1 cellular context compared by ENCODE assay signal in genomic region chr4:76830612-76831474, GRCh38.
TF ChIP-seq lines count a peak whose summit lies in the region.

No MANE protein-coding gene starts in this region.

TF ChIP-seq in HepG2, 621 proteins besides CTCF, POLR2A, EP300 and RAD21 (continued from another document and continues in another):
- TF ChIP-seq CERS6 (CRISPR knock-in tag; IDR thresholded peaks at IDR 0.05) (no peak), ERF (CRISPR knock-in tag; IDR thresholded peaks at IDR 0.05) (peak; percentile 80), ZFP1 (CRISPR knock-in tag; IDR thresholded peaks at IDR 0.05) (no peak), TOPORS (CRISPR knock-in tag; IDR thresholded peaks at IDR 0.05) (no peak), WIZ (CRISPR knock-in tag; IDR thresholded peaks at IDR 0.05) (no peak), ZNF510 (CRISPR knock-in tag; IDR thresholded peaks at IDR 0.05; ENCODE audit: low read depth) (no peak), ZNF17 (CRISPR knock-in tag; IDR thresholded peaks at IDR 0.05) (no peak), ZNF451 (CRISPR knock-in tag; IDR thresholded peaks at IDR 0.05) (0 out of 2 replicates have a peak, but pooled peaks have one; percentile 57), ZNF296 (CRISPR knock-in tag; conservative IDR thresholded peaks at IDR 0.05) (no peak), SOX13 (IDR thresholded peaks at IDR 0.05) (no peak; the same call in 1 of the 2 replicates), SOX13 (CRISPR knock-in tag; conservative IDR thresholded peaks at IDR 0.05 in 1 of 2, IDR thresholded peaks at IDR 0.05 in 1 of 2) (peak in 1 of 2 experiments; percentile 82; a peak in 2 of 4 replicates), DBP (CRISPR knock-in tag; IDR thresholded peaks at IDR 0.05; ENCODE audit: not compliant biosample characterization) (no peak), PPARG (CRISPR knock-in tag; conservative IDR thresholded peaks at IDR 0.05) (peak; percentile 99), ELK4 (CRISPR knock-in tag; IDR thresholded peaks at IDR 0.05; ENCODE audit: borderline replicate concordance) (no peak), NFE2L1 (CRISPR knock-in tag; IDR thresholded peaks at IDR 0.05; ENCODE audit: borderline replicate concordance) (no peak), NAIF1 (CRISPR knock-in tag; IDR thresholded peaks at IDR 0.05; ENCODE audit: borderline replicate concordance) (no peak), DMAP1 (CRISPR knock-in tag; IDR thresholded peaks at IDR 0.05) (peak; percentile 76; the same call in 1 of the 2 replicates), REL (CRISPR knock-in tag; conservative IDR thresholded peaks at IDR 0.05) (no peak), NFYC (CRISPR knock-in tag; IDR thresholded peaks at IDR 0.05) (no peak), TCF7 (IDR thresholded peaks at IDR 0.05; ENCODE audit: low read depth) (peak; percentile 43; the same call in 1 of the 2 replicates), ZFP41 (CRISPR knock-in tag; IDR thresholded peaks at IDR 0.05; ENCODE audit: borderline replicate concordance) (no peak), ZBTB34 (CRISPR knock-in tag; IDR thresholded peaks at IDR 0.05) (no peak; the same call in 1 of the 2 replicates), KDM2A (CRISPR knock-in tag; IDR thresholded peaks at IDR 0.05; ENCODE audit: borderline replicate concordance, low read depth) (peak; percentile 38; the same call in 1 of the 2 replicates), ZBTB49 (CRISPR knock-in tag; IDR thresholded peaks at IDR 0.05; ENCODE audit: borderline replicate concordance) (no peak), ZZZ3 (CRISPR knock-in tag; IDR thresholded peaks at IDR 0.05; ENCODE audit: borderline replicate concordance) (no peak), ZBTB21 (CRISPR knock-in tag; IDR thresholded peaks at IDR 0.05) (peak; percentile 49; the same call in 1 of the 2 replicates), DMTF1 (CRISPR knock-in tag; IDR thresholded peaks at IDR 0.05) (no peak), ZNF282 (IDR thresholded peaks at IDR 0.05; ENCODE audit: partially characterized antibody) (no peak), ZNF546 (CRISPR knock-in tag; conservative IDR thresholded peaks at IDR 0.05) (no peak; the same call in 1 of the 2 replicates), HNRNPLL (IDR thresholded peaks at IDR 0.05; ENCODE audit: low read depth, low read length, poor library complexity, severe bottlenecking) (no peak), ZNF20 (CRISPR knock-in tag; IDR thresholded peaks at IDR 0.05) (no peak), ZNF616 (CRISPR knock-in tag; IDR thresholded peaks at IDR 0.05; ENCODE audit: low read depth) (no peak), ZFX (CRISPR knock-in tag; IDR thresholded peaks at IDR 0.05; ENCODE audit: low read depth) (peak; percentile 45; the same call in 1 of the 2 replicates), FOXJ3 (CRISPR knock-in tag; IDR thresholded peaks at IDR 0.05; ENCODE audit: borderline replicate concordance) (no peak; the same call in 1 of the 2 replicates)
- TF ChIP-seq, protein P1, sequence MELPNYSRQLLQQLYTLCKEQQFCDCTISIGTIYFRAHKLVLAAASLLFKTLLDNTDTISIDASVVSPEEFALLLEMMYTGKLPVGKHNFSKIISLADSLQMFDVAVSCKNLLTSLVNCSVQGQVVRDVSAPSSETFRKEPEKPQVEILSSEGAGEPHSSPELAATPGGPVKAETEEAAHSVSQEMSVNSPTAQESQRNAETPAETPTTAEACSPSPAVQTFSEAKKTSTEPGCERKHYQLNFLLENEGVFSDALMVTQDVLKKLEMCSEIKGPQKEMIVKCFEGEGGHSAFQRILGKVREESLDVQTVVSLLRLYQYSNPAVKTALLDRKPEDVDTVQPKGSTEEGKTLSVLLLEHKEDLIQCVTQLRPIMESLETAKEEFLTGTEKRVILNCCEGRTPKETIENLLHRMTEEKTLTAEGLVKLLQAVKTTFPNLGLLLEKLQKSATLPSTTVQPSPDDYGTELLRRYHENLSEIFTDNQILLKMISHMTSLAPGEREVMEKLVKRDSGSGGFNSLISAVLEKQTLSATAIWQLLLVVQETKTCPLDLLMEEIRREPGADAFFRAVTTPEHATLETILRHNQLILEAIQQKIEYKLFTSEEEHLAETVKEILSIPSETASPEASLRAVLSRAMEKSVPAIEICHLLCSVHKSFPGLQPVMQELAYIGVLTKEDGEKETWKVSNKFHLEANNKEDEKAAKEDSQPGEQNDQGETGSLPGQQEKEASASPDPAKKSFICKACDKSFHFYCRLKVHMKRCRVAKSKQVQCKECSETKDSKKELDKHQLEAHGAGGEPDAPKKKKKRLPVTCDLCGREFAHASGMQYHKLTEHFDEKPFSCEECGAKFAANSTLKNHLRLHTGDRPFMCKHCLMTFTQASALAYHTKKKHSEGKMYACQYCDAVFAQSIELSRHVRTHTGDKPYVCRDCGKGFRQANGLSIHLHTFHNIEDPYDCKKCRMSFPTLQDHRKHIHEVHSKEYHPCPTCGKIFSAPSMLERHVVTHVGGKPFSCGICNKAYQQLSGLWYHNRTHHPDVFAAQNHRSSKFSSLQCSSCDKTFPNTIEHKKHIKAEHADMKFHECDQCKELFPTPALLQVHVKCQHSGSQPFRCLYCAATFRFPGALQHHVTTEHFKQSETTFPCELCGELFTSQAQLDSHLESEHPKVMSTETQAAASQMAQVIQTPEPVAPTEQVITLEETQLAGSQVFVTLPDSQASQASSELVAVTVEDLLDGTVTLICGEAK (IDR thresholded peaks at IDR 0.05): no peak
- TF ChIP-seq, protein P1 (CRISPR knock-in tag; IDR thresholded peaks at IDR 0.05): no peak
- TF ChIP-seq, protein P2, sequence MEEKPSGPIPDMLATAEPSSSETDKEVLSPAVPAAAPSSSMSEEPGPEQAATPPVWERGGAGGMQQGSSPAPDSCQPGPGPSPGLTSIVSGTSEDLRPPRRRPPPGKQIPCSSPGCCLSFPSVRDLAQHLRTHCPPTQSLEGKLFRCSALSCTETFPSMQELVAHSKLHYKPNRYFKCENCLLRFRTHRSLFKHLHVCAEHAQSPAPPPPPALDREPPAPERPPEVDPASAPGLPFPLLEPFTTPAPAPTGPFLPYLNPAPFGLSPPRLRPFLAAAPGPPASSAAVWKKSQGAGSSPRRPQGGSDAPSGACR (CRISPR knock-in tag; IDR thresholded peaks at IDR 0.05): no peak
- TF ChIP-seq, protein P3, sequence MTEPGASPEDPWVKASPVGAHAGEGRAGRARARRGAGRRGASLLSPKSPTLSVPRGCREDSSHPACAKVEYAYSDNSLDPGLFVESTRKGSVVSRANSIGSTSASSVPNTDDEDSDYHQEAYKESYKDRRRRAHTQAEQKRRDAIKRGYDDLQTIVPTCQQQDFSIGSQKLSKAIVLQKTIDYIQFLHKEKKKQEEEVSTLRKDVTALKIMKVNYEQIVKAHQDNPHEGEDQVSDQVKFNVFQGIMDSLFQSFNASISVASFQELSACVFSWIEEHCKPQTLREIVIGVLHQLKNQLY (CRISPR knock-in tag; IDR thresholded peaks at IDR 0.05): peak; percentile 50; the same call in 1 of the 2 replicates
- TF ChIP-seq, protein P4, sequence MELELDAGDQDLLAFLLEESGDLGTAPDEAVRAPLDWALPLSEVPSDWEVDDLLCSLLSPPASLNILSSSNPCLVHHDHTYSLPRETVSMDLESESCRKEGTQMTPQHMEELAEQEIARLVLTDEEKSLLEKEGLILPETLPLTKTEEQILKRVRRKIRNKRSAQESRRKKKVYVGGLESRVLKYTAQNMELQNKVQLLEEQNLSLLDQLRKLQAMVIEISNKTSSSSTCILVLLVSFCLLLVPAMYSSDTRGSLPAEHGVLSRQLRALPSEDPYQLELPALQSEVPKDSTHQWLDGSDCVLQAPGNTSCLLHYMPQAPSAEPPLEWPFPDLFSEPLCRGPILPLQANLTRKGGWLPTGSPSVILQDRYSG (CRISPR knock-in tag; IDR thresholded peaks at IDR 0.05): no peak
